ENCODE assay signal across 1 cellular context in the genomic region with DNA sequence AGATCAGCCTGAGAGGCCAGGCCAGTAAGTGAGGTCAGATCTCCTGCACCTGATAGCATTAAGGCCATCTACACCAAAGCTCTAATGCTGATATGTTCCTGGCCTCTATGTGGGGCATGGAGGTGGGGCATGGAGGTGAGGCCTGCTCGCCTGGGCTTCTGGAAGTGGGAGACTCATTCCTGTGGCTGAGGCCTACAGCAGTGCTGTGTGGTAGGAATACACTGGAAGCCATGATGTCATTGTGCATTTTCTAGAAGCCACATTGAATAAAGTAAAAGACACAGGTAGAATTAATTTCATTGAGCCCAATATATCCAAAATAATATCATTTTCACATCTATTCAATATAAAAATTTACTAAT.
TF ChIP-seq lines count a peak whose summit lies in the region.

No MANE protein-coding gene starts in this region.

TF ChIP-seq in GM23338, 12 proteins besides CTCF, POLR2A, EP300 and RAD21 (continued from another document):
- TF ChIP-seq, protein P1, sequence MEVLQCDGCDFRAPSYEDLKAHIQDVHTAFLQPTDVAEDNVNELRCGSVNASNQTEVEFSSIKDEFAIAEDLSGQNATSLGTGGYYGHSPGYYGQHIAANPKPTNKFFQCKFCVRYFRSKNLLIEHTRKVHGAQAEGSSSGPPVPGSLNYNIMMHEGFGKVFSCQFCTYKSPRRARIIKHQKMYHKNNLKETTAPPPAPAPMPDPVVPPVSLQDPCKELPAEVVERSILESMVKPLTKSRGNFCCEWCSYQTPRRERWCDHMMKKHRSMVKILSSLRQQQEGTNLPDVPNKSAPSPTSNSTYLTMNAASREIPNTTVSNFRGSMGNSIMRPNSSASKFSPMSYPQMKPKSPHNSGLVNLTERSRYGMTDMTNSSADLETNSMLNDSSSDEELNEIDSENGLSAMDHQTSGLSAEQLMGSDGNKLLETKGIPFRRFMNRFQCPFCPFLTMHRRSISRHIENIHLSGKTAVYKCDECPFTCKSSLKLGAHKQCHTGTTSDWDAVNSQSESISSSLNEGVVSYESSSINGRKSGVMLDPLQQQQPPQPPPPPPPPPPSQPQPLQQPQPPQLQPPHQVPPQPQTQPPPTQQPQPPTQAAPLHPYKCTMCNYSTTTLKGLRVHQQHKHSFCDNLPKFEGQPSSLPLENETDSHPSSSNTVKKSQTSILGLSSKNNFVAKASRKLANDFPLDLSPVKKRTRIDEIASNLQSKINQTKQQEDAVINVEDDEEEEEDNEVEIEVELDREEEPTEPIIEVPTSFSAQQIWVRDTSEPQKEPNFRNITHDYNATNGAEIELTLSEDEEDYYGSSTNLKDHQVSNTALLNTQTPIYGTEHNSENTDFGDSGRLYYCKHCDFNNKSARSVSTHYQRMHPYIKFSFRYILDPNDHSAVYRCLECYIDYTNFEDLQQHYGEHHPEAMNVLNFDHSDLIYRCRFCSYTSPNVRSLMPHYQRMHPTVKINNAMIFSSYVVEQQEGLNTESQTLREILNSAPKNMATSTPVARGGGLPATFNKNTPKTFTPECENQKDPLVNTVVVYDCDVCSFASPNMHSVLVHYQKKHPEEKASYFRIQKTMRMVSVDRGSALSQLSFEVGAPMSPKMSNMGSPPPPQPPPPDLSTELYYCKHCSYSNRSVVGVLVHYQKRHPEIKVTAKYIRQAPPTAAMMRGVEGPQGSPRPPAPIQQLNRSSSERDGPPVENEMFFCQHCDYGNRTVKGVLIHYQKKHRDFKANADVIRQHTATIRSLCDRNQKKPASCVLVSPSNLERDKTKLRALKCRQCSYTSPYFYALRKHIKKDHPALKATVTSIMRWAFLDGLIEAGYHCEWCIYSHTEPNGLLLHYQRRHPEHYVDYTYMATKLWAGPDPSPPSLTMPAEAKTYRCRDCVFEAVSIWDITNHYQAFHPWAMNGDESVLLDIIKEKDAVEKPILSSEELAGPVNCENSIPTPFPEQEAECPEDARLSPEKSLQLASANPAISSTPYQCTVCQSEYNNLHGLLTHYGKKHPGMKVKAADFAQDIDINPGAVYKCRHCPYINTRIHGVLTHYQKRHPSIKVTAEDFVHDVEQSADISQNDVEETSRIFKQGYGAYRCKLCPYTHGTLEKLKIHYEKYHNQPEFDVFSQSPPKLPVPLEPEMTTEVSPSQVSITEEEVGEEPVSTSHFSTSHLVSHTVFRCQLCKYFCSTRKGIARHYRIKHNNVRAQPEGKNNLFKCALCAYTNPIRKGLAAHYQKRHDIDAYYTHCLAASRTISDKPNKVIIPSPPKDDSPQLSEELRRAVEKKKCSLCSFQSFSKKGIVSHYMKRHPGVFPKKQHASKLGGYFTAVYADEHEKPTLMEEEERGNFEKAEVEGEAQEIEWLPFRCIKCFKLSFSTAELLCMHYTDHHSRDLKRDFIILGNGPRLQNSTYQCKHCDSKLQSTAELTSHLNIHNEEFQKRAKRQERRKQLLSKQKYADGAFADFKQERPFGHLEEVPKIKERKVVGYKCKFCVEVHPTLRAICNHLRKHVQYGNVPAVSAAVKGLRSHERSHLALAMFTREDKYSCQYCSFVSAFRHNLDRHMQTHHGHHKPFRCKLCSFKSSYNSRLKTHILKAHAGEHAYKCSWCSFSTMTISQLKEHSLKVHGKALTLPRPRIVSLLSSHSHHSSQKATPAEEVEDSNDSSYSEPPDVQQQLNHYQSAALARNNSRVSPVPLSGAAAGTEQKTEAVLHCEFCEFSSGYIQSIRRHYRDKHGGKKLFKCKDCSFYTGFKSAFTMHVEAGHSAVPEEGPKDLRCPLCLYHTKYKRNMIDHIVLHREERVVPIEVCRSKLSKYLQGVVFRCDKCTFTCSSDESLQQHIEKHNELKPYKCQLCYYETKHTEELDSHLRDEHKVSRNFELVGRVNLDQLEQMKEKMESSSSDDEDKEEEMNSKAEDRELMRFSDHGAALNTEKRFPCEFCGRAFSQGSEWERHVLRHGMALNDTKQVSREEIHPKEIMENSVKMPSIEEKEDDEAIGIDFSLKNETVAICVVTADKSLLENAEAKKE (CRISPR knock-in tag; IDR thresholded peaks at IDR 0.05), result no peak
- TF ChIP-seq, protein P2, sequence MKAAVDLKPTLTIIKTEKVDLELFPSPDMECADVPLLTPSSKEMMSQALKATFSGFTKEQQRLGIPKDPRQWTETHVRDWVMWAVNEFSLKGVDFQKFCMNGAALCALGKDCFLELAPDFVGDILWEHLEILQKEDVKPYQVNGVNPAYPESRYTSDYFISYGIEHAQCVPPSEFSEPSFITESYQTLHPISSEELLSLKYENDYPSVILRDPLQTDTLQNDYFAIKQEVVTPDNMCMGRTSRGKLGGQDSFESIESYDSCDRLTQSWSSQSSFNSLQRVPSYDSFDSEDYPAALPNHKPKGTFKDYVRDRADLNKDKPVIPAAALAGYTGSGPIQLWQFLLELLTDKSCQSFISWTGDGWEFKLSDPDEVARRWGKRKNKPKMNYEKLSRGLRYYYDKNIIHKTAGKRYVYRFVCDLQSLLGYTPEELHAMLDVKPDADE (IDR thresholded peaks at IDR 0.05), result no peak
- TF ChIP-seq CREB1 (CRISPR knock-in tag; IDR thresholded peaks at IDR 0.05; ENCODE audit: low read depth) (no peak), EZH2 (IDR thresholded peaks at IDR 0.05; ENCODE audit: low read depth, unreplicated experiment) (no peak), EZH2phosphoT487 (IDR thresholded peaks at IDR 0.05; ENCODE audit: unreplicated experiment) (no peak), ZNF331 (CRISPR knock-in tag; IDR thresholded peaks at IDR 0.05; ENCODE audit: low read depth) (no peak), ZNF114 (CRISPR knock-in tag; IDR thresholded peaks at IDR 0.05) (no peak), STAT1 (IDR thresholded peaks at IDR 0.05; ENCODE audit: unreplicated experiment) (no peak), POLR2AphosphoS5 (IDR thresholded peaks at IDR 0.05; ENCODE audit: low read depth) (no peak)
- TF ChIP-seq, protein P3, sequence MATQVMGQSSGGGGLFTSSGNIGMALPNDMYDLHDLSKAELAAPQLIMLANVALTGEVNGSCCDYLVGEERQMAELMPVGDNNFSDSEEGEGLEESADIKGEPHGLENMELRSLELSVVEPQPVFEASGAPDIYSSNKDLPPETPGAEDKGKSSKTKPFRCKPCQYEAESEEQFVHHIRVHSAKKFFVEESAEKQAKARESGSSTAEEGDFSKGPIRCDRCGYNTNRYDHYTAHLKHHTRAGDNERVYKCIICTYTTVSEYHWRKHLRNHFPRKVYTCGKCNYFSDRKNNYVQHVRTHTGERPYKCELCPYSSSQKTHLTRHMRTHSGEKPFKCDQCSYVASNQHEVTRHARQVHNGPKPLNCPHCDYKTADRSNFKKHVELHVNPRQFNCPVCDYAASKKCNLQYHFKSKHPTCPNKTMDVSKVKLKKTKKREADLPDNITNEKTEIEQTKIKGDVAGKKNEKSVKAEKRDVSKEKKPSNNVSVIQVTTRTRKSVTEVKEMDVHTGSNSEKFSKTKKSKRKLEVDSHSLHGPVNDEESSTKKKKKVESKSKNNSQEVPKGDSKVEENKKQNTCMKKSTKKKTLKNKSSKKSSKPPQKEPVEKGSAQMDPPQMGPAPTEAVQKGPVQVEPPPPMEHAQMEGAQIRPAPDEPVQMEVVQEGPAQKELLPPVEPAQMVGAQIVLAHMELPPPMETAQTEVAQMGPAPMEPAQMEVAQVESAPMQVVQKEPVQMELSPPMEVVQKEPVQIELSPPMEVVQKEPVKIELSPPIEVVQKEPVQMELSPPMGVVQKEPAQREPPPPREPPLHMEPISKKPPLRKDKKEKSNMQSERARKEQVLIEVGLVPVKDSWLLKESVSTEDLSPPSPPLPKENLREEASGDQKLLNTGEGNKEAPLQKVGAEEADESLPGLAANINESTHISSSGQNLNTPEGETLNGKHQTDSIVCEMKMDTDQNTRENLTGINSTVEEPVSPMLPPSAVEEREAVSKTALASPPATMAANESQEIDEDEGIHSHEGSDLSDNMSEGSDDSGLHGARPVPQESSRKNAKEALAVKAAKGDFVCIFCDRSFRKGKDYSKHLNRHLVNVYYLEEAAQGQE (IDR thresholded peaks at IDR 0.05; ENCODE audit: unreplicated experiment), result no peak
